Comparison of ENCODE assay signal across 1 cellular context in the genomic region with DNA sequence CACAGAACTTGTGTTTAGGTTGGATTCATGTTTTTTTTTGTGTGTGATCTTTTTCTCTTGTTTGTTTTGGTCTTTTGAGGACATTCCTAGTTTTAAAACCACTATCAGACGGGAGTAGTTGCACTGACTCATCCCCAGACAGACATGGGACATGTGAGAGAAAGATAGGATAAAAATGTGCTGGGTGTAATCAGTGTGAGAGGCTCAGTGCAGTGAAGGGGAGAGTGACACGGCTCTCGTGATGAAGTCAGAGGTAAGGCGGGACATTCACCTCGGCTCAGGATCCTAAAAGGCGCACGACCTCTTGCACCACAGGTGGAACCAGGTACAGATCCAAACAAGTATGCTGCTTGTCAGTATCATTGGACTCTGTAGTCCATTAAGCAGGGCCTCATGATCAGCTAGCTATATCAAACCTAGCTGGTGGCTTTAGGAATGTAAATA.
TF ChIP-seq lines count a peak whose summit lies in the region.

No MANE protein-coding gene starts in this region.

TF ChIP-seq in A549, 52 proteins besides CTCF, POLR2A, EP300 and RAD21 (continued from another document):
- TF ChIP-seq POLR2AphosphoS2 (conservative IDR thresholded peaks at IDR 0.05; ENCODE audit: low read length) (no peak), TP53 (CRISPR knock-in tag; IDR thresholded peaks at IDR 0.05) (no peak)
- TF ChIP-seq, protein P1, sequence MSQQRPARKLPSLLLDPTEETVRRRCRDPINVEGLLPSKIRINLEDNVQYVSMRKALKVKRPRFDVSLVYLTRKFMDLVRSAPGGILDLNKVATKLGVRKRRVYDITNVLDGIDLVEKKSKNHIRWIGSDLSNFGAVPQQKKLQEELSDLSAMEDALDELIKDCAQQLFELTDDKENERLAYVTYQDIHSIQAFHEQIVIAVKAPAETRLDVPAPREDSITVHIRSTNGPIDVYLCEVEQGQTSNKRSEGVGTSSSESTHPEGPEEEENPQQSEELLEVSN (IDR thresholded peaks at IDR 0.05; ENCODE audit: borderline replicate concordance, low read depth): no peak
